9 cellular contexts compared by ENCODE assay signal in genomic region chr14:90759370-90760054, GRCh38. TPM values are rescaled to one million over a fixed set of nuclear protein-coding genes. Genes with fewer than 3 reads are reported as not detected.
DNase-seq lines count a peak whose midpoint lies in the region; ATAC-seq and TF ChIP-seq lines count a peak whose summit lies in the region.
"Had no signal": no experiment of that assay in that cellular context is flagged by ENCODE, and none has a peak within 500 bp of the region (broad histone marks: within the 10 kb centered on the region; RNA-seq: fewer than 3 reads in every experiment).

No MANE protein-coding gene starts in this region.

- H3K79me2 ChIP-seq in SU-DHL-6 (ENCODE audit: insufficient read depth, low read length): no peaks in the 10 kb centered on the region

- H3K9me3 ChIP-seq in SU-DHL-6 (ENCODE audit: insufficient read depth, low read length) (peaks cover 17% of the 10 kb centered on the region; the same call in 1 of the 2 replicates), right cardiac atrium (ENCODE audit: control insufficient read depth, low read length) (no peaks in the 10 kb centered on the region)
- H3K9me3 ChIP-seq: ovary had no signal

- H3K4me1 ChIP-seq in right cardiac atrium (ENCODE audit: control insufficient read depth, insufficient read depth, low read length): peaks cover 4% of the 10 kb centered on the region

- H3K36me3 Mint-ChIP-seq in activated naive CD4-positive, alpha-beta T cell treated with anti-CD3 and anti-CD28 coated beads for 36 hours (ENCODE audit: low read depth): no peaks in the 10 kb centered on the region
- peaks cover 10% of the 10 kb centered on the region for H3K36me3 Mint-ChIP-seq in type B pancreatic cell

- H3K27ac ChIP-seq in SU-DHL-6 (ENCODE audit: low read depth, low read length) (no peak overlapping the region), right cardiac atrium (ENCODE audit: low read length) (peak overlapping the region; percentile 97)

- WGBS in right cardiac atrium: 49% methylated on average over 7 of the region's 7 CpGs

- peaks cover 14% of the 10 kb centered on the region for H3K4me1 Mint-ChIP-seq in activated naive CD4-positive, alpha-beta T cell treated with anti-CD3 and anti-CD28 coated beads for 36 hours (ENCODE audit: low read depth)
- H3K4me1 Mint-ChIP-seq in type B pancreatic cell (ENCODE audit: unreplicated experiment): peaks cover 13% of the 10 kb centered on the region

- peak overlapping the region; percentile 80 for H3K27ac Mint-ChIP-seq in activated naive CD4-positive, alpha-beta T cell treated with anti-CD3 and anti-CD28 coated beads for 36 hours
- peak overlapping the region; percentile 34 for H3K27ac Mint-ChIP-seq in type B pancreatic cell

- no peak overlapping the region for H3K9ac ChIP-seq in SU-DHL-6 (ENCODE audit: low read length)

- intact Hi-C loops in activated naive CD4-positive, alpha-beta T cell treated with anti-CD3 and anti-CD28 coated beads for 36 hours (cut with micrococcal nuclease): loop anchor here (2.0 to 5.0 kb wide), 5 partner anchors 63 to 805 kb away; partner anchors contain the start of genes EFCAB11, NRDE2 and TDP1
- intact Hi-C loops in right cardiac atrium (cut with DNase I): loop anchor here in 2 of 4 donors (5.0 to 10.0 kb wide), 2 partner anchors 55 to 362 kb away; partner anchors contain the start of genes CALM1 (in 2 of the 2) and TTC7B (in 1 of the 2)

- H3K4me2 ChIP-seq in SU-DHL-6 (ENCODE audit: low read depth, low read length, poor library complexity, severe bottlenecking): no peak overlapping the region

- peaks cover 4% of the 10 kb centered on the region for H3K27me3 Mint-ChIP-seq in activated naive CD4-positive, alpha-beta T cell treated with anti-CD3 and anti-CD28 coated beads for 36 hours (ENCODE audit: low read depth)
- H3K27me3 Mint-ChIP-seq in type B pancreatic cell: no peaks in the 10 kb centered on the region

- H3K9me3 Mint-ChIP-seq in activated naive CD4-positive, alpha-beta T cell treated with anti-CD3 and anti-CD28 coated beads for 36 hours: peaks cover 11% of the 10 kb centered on the region
- peaks cover 4% of the 10 kb centered on the region for H3K9me3 Mint-ChIP-seq in type B pancreatic cell

- peak overlapping the region; percentile 100 for H2AFZ ChIP-seq in SU-DHL-6 (ENCODE audit: low read depth, low read length, severe bottlenecking)

- H3K4me3 Mint-ChIP-seq in activated naive CD4-positive, alpha-beta T cell treated with anti-CD3 and anti-CD28 coated beads for 36 hours: peak overlapping the region; percentile 76
- H3K4me3 Mint-ChIP-seq in type B pancreatic cell: peak overlapping the region; percentile 76

- H3K27me3 ChIP-seq in SU-DHL-6 (ENCODE audit: low read length) (peaks cover 4% of the 10 kb centered on the region; the same call in 1 of the 2 replicates), right cardiac atrium (ENCODE audit: control insufficient read depth, insufficient read depth) (no peaks in the 10 kb centered on the region)
- H3K27me3 ChIP-seq: ovary had no signal

- no peaks in the 10 kb centered on the region for H3K9me2 ChIP-seq in SU-DHL-6 (replicated peaks; ENCODE audit: insufficient read depth, low read length)

- peak; percentile 26 for DNase-seq in activated naive CD4-positive, alpha-beta T cell treated with anti-CD3 and anti-CD28 coated beads for 36 hours
- DNase-seq in activated naive CD4-positive, alpha-beta T cell treated with anti-CD3 and anti-CD28 coated beads, Interleukin-2, amount 50 U/mL, for 16 hours: no peak
- DNase-seq in right cardiac atrium: peak in 1 of 3 donors; percentile 54
- no peak for DNase-seq in type B pancreatic cell (ENCODE audit: extremely low spot score, unreplicated experiment)
- no peak for DNase-seq in superior temporal gyrus (ENCODE audit: extremely low spot score)

- CTCF ChIA-PET in activated naive CD4-positive, alpha-beta T cell treated with anti-CD3 and anti-CD28 coated beads for 36 hours (lab: Charles Lee): interaction anchor here (0.6 to 3.3 kb wide), 20 partner anchors 9 to 1347 kb away, joined by 3 to 14 read pairs (median 4); partner anchors contain the start of gene ATXN3

- TF ChIP-seq CTCF in SU-DHL-6 (IDR thresholded peaks at IDR 0.05; ENCODE audit: insufficient read depth, low read length, poor library complexity, severe bottlenecking) (no peak), type B pancreatic cell (conservative IDR thresholded peaks at IDR 0.05) (no peak)

- H3K4me3 ChIP-seq in SU-DHL-6 (ENCODE audit: insufficient read depth, low read length, poor library complexity, severe bottlenecking) (no peak overlapping the region), right cardiac atrium (ENCODE audit: low read length) (no peak overlapping the region)

- H3F3A ChIP-seq in SU-DHL-6 (ENCODE audit: insufficient read depth): no peaks in the 10 kb centered on the region

- H3K36me3 ChIP-seq in SU-DHL-6 (ENCODE audit: low read length): no peaks in the 10 kb centered on the region
- H3K36me3 ChIP-seq: ovary had no signal

- ATAC-seq in right cardiac atrium (peak; percentile 22 to 40), GM21576 (IDR thresholded peaks at IDR 0.05; ENCODE audit: unreplicated experiment) (no peak), HG03342 (IDR thresholded peaks at IDR 0.05; ENCODE audit: unreplicated experiment) (no peak)

- no peaks in the 10 kb centered on the region for H4K20me1 ChIP-seq in SU-DHL-6 (ENCODE audit: low read depth, low read length)

RNA-seq across cellular contexts. Expression of gene TTC7B, which starts 56.7 kb away (rescaled TPM):
- 1 to 10 TPM; 5.6 to 6.5 TPM for total RNA-seq in activated naive CD4-positive, alpha-beta T cell treated with anti-CD3 and anti-CD28 coated beads for 36 hours
- 10 to 100 TPM; 80.7 to 88.7 (median 85.5) TPM for total RNA-seq in right cardiac atrium
- polyA plus RNA-seq in right cardiac atrium: 38.1 TPM
- 27.4 and 40.4 TPM in 2 replicates for total RNA-seq in type B pancreatic cell (ENCODE audit: low replicate concordance)

Comparison
In these comparisons a context has a peak if more than half of its experiments do, and no peak if none do; other contexts are left out.
1. ATAC-seq: peak in right cardiac atrium (2 of 2); none in GM21576 (single experiment) and HG03342 (single experiment).